23 cellular contexts compared by ENCODE assay signal in the genomic region with DNA sequence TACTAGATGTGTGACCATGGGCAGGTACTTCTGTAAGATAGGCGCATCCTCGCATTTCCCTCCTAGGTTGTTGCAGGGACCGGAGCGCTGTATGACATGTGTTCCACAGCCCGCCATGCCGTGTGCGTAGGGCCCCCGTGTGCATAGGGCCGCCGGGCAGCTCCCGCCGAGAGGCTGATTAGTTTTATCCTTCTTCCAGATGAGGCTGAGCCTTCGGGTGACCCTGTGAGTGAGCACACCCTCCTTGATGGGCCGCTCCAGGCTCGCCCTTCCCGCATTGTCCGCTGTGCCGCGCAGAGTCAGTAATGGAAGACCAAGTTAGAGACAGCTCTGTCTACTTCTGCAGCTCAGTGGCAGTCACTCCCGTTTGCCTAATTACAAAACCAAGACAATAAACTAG.
"Had no signal": no experiment of that assay in that cellular context is flagged by ENCODE, and none has a peak within 500 bp of the region (broad histone marks: within the 10 kb centered on the region; RNA-seq: fewer than 3 reads in every experiment).

No MANE protein-coding gene starts in this region.

- H3K27me3 Mint-ChIP-seq: activated B cell treated with CpG ODN at 0.5 μM for 24 hours; activated CD4-positive, alpha-beta T cell treated with anti-CD3 and anti-CD28 coated beads, Interleukin-2, amount 10 ng/mL, durations not matched to agents 24 days and 14 days; activated naive CD8-positive, alpha-beta T cell; memory B cell had no signal

- H3K27ac Mint-ChIP-seq: activated B cell treated with CpG ODN at 0.5 μM for 24 hours; activated CD4-positive, alpha-beta T cell treated with anti-CD3 and anti-CD28 coated beads, Interleukin-2, amount 10 ng/mL, durations not matched to agents 24 days and 14 days; activated CD8-positive, alpha-beta T cell treated with anti-CD3 and anti-CD28 coated beads, Interleukin-2, amount 10 ng/mL, durations not matched to agents 7 days and 5 days; activated naive CD8-positive, alpha-beta T cell; memory B cell; T-helper 1 cell treated with Interleukin-12 subunit alpha and Interleukin-12 subunit beta and Interleukin-4 antibody, amounts not matched to agents 30 μg/mL and 1 μg/mL, for 36 hours had no signal

- H3K4me3 ChIP-seq: adrenal gland, ascending aorta, prostate gland, tibial artery had no signal

- DNase-seq: activated B cell treated with CpG ODN at 0.5 μM for 24 hours; activated CD4-positive, alpha-beta T cell treated with anti-CD3 and anti-CD28 coated beads, Interleukin-2, amount 10 ng/mL, durations not matched to agents 24 days and 14 days; activated CD8-positive, alpha-beta memory T cell treated with anti-CD3 and anti-CD28 coated beads, Interleukin-2, amount 50 U/mL, for 4 hours; activated CD8-positive, alpha-beta T cell treated with anti-CD3 and anti-CD28 coated beads, Interleukin-2, amount 10 ng/mL, durations not matched to agents 7 days and 5 days; activated effector memory CD4-positive, alpha-beta T cell treated with anti-CD3 and anti-CD28 coated beads, Interleukin-2, amount 50 U/mL, for 16 hours; adrenal gland; brain microvascular endothelial cell; caudate nucleus; dermis blood vessel endothelial cell; effector CD8-positive, alpha-beta T cell; foreskin melanocyte; glutamatergic neuron; hippocampal formation; stimulated activated CD4-positive, alpha-beta T cell treated with anti-CD3 and anti-CD28 coated beads, Interleukin-12 subunit alpha, Interleukin-12 subunit beta, amount 100 ng/mL, for 4 hours; stimulated activated CD4-positive, alpha-beta T cell treated with anti-CD3 and anti-CD28 coated beads, Interleukin-4, amount 100 ng/mL, for 4 hours; stimulated activated naive CD8-positive, alpha-beta T cell treated with anti-CD3 and anti-CD28 coated beads, Interleukin-15, Interleukin-2, amounts not matched to agents 100 U/mL and 50 U/mL, for 24 hours; tibial artery had no signal

- H3K4me3 Mint-ChIP-seq: activated B cell treated with CpG ODN at 0.5 μM for 24 hours; activated CD4-positive, alpha-beta T cell treated with anti-CD3 and anti-CD28 coated beads, Interleukin-2, amount 10 ng/mL, durations not matched to agents 24 days and 14 days; activated CD8-positive, alpha-beta T cell treated with anti-CD3 and anti-CD28 coated beads, Interleukin-2, amount 10 ng/mL, durations not matched to agents 7 days and 5 days; activated naive CD8-positive, alpha-beta T cell; memory B cell; T-helper 1 cell treated with Interleukin-12 subunit alpha and Interleukin-12 subunit beta and Interleukin-4 antibody, amounts not matched to agents 30 μg/mL and 1 μg/mL, for 36 hours had no signal

- H3K36me3 ChIP-seq: prostate gland had no signal

- H3K4me1 Mint-ChIP-seq: activated B cell treated with CpG ODN at 0.5 μM for 24 hours; activated CD4-positive, alpha-beta T cell treated with anti-CD3 and anti-CD28 coated beads, Interleukin-2, amount 10 ng/mL, durations not matched to agents 24 days and 14 days; memory B cell had no signal

- H3K27ac ChIP-seq: adrenal gland, ascending aorta, brain microvascular endothelial cell, prostate gland, tibial artery had no signal

- H3K4me1 ChIP-seq: adrenal gland, ascending aorta, prostate gland, tibial artery had no signal

- H3K9me3 ChIP-seq: adrenal gland, ascending aorta, prostate gland, tibial artery had no signal

- ATAC-seq: activated CD8-positive, alpha-beta T cell treated with anti-CD3 and anti-CD28 coated beads, Interleukin-2, amount 10 ng/mL, durations not matched to agents 7 days and 5 days; esophagus mucosa; stimulated activated naive CD8-positive, alpha-beta T cell treated with anti-CD3 and anti-CD28 coated beads, Interleukin-15, Interleukin-2, amounts not matched to agents 100 U/mL and 50 U/mL, for 24 hours had no signal

- H3K9me3 Mint-ChIP-seq: activated B cell treated with CpG ODN at 0.5 μM for 24 hours; activated CD4-positive, alpha-beta T cell treated with anti-CD3 and anti-CD28 coated beads, Interleukin-2, amount 10 ng/mL, durations not matched to agents 24 days and 14 days; memory B cell; T-helper 1 cell treated with Interleukin-12 subunit alpha and Interleukin-12 subunit beta and Interleukin-4 antibody, amounts not matched to agents 30 μg/mL and 1 μg/mL, for 36 hours had no signal

- H3K27me3 ChIP-seq: adrenal gland, ascending aorta, brain microvascular endothelial cell, tibial artery had no signal
